Comparison of ENCODE assay signal across 8 cellular contexts in the genomic region with DNA sequence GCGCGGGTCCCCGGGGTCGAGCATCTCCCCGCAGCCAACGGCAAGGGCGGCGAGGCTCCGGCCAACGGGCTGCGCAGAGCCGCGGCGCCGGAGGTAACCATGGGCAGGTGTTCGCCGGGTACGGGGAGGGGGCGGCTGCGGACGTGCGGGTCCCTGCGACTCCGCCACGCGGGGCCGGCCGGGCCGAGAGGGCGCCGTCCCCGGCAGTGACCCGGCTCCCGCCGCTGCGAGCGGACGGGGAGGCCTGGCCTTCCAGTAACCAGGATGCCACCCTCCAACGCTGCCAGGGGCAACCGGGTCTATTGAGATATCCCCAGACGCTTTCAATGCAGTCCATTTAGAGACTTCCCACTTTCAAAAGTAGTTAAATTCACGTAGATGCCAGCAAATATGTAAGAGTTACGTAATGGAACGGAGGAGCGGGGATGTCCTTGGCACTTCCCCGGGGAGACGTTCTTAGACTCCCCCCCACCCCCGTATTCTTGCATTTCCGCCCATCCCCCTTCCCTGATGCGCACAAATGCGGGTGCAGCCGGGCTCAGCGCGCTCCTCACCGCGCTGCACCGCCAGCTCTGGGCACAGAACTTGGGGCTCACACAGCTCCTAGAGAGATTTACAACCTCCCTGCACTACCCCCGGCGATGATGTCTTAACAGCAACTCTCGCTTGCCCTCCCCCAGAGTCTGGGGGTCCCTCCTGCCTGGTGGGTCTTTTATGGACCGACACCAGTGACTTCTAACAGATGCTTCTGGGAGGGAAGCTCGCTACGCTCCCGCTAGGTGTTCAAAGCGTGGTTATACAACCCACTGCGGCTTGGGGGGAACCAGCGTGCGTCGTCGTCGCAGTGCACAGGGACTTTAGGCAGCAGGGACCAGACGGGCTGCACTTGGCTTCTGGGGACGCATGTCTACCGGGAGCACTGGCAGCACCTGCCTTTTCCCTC. TPM values are rescaled to one million over a fixed set of nuclear protein-coding genes. Genes with fewer than 3 reads are reported as not detected.
DNase-seq lines count a peak whose midpoint lies in the region; ATAC-seq and TF ChIP-seq lines count a peak whose summit lies in the region.

No MANE protein-coding gene starts in this region.

- H3K36me3 Mint-ChIP-seq in endodermal cell (ENCODE audit: low read depth) (no peaks in the 10 kb centered on the region), nephron progenitor cell (ENCODE audit: low read depth) (peaks cover 7% of the 10 kb centered on the region)

- H3K4me1 Mint-ChIP-seq in endodermal cell (peaks cover 29% of the 10 kb centered on the region), nephron progenitor cell (peaks cover 49% of the 10 kb centered on the region)

- H3K27ac ChIP-seq in endodermal cell (ENCODE audit: low read depth, low read length) = no peak overlapping the region

- H3K27me3 Mint-ChIP-seq in endodermal cell (ENCODE audit: insufficient read depth) = peaks cover 95% of the 10 kb centered on the region
- peaks cover 82% of the 10 kb centered on the region for H3K27me3 Mint-ChIP-seq in nephron progenitor cell (ENCODE audit: low read depth, poor library complexity)

- no peak for TF ChIP-seq CTCF in endodermal cell (conservative IDR thresholded peaks at IDR 0.05)
- TF ChIP-seq CTCF in nephron progenitor cell (IDR thresholded peaks at IDR 0.05) = no peak

- no peak overlapping the region for H3K27ac Mint-ChIP-seq in endodermal cell
- H3K27ac Mint-ChIP-seq in nephron progenitor cell = no peak overlapping the region

- no peak overlapping the region for H3K9ac ChIP-seq in endodermal cell (ENCODE audit: extremely low read depth, low read length, poor library complexity, severe bottlenecking)

- H3K36me3 ChIP-seq in endodermal cell (ENCODE audit: control insufficient read depth, insufficient read depth, low read length) = no peaks in the 10 kb centered on the region

- peaks cover 21% of the 10 kb centered on the region for H3K4me1 ChIP-seq in endodermal cell (ENCODE audit: control insufficient read depth, insufficient read depth, low read length)

- H3K4me3 ChIP-seq in endodermal cell (ENCODE audit: low read length) = peak overlapping the region; percentile 65

- no peaks in the 10 kb centered on the region for H3K9me3 ChIP-seq in endodermal cell (ENCODE audit: control insufficient read depth, low read length)

- DNase-seq in DMS53 (lab: John Stamatoyannopoulos, UW) (peak; percentile 65), DMS53 treated with DMSO at 0.1 percent for 48 hours (lab: John Stamatoyannopoulos, UW; ENCODE audit: unreplicated experiment) (no peak), endodermal cell (peak; percentile 69), nephron progenitor cell (peak; percentile 53), amniotic stem cell (lab: John Stamatoyannopoulos, UW) (no peak), H4 (ENCODE audit: low spot score) (no peak)
- peak; percentile 35 for DNase-seq in activated CD4-positive, alpha-beta T cell treated with anti-CD3 and anti-CD28 coated beads for 48 hours

- H3K4me3 Mint-ChIP-seq in endodermal cell (peak overlapping the region; percentile 58), nephron progenitor cell (peak overlapping the region; percentile 87)

- ATAC-seq in HG03066 (IDR thresholded peaks at IDR 0.05; ENCODE audit: low read depth, unreplicated experiment) = peak; percentile 16

- 5 to 12% methylated on average over 27 to 74 of the region's 74 CpGs for WGBS in endodermal cell (ENCODE audit: insufficient coverage in 1 of 2, insufficient read length in 1 of 2), 2 experiments

- H3K9me3 Mint-ChIP-seq in endodermal cell (peaks cover 13% of the 10 kb centered on the region), nephron progenitor cell (peaks cover 14% of the 10 kb centered on the region)

- peaks cover 98% of the 10 kb centered on the region for H3K27me3 ChIP-seq in endodermal cell (ENCODE audit: control insufficient read depth, insufficient read depth, low read length, poor library complexity, severe bottlenecking)

RNA-seq across cellular contexts. Expression of gene SGPP2, which starts 0.7 kb away (rescaled TPM):
- not detected for total RNA-seq in endodermal cell
- polyA plus RNA-seq in endodermal cell (2013, experiment 1 of 2) = 0.32 TPM
- 0.33 TPM for polyA plus RNA-seq in endodermal cell (2013, experiment 2 of 2)
- total RNA-seq in H4 (2014; rRNA removed; shearing (Covaris generic)) = not detected in 2 replicates

Comparison
In these comparisons a context has a peak if more than half of its experiments do, and no peak if none do; other contexts are left out.
1. DNase-seq: peak in DMS53 (single experiment), activated CD4-positive, alpha-beta T cell treated with anti-CD3 and anti-CD28 coated beads for 48 hours (single experiment), endodermal cell (single experiment) and nephron progenitor cell (single experiment); none in DMS53 treated with DMSO at 0.1 percent for 48 hours (single experiment), amniotic stem cell (single experiment) and H4 (single experiment).